In genomic region chr2:219642465-219643083, GRCh38 we compare ENCODE assay signal across 8 cellular contexts. TPM values are rescaled to one million over a fixed set of nuclear protein-coding genes. Genes with fewer than 3 reads are reported as not detected.
DNase-seq lines count a peak whose midpoint lies in the region; TF ChIP-seq lines count a peak whose summit lies in the region.

No MANE protein-coding gene starts in this region.

- peak overlapping the region; percentile 44 for H3K4me3 Mint-ChIP-seq in HFFc6

- H3K27ac ChIP-seq in osteoblast (ENCODE audit: low read depth, low read length) (no peak overlapping the region), tibial artery (no peak overlapping the region)

- no peaks in the 10 kb centered on the region for H3K9me3 Mint-ChIP-seq in HFFc6

- H3K4me1 ChIP-seq in osteoblast (ENCODE audit: insufficient read depth, low read length) (peaks cover 23% of the 10 kb centered on the region), tibial artery (peaks cover 0 to 23% (median 15%) of the 10 kb centered on the region in 4 donors)

- TF ChIP-seq CTCF in GM12864 (IDR thresholded peaks at IDR 0.05; ENCODE audit: low read depth, low read length, missing control alignments) (peak; percentile 100), HFFc6 (IDR thresholded peaks at IDR 0.05) (peak; percentile 98), osteoblast (IDR thresholded peaks at IDR 0.05; ENCODE audit: extremely low read depth, low read depth, low read length) (peak; percentile 99), tibial artery (IDR thresholded peaks at IDR 0.05) (peak; percentile 99 to 100)

- intact Hi-C loops in tibial artery (cut with DNase I; ENCODE audit: low total_unique reads): loop anchor here (5.0 kb wide), 2 partner anchors 45 to 100 kb away; partner anchors contain the start of genes CHPF and TMEM198

- H3K27ac Mint-ChIP-seq in HFFc6: peak overlapping the region; percentile 75

- peak; percentile 89 for DNase-seq in GM12864 (ENCODE audit: low read depth)
- DNase-seq in HFFc6: peak; percentile 93
- DNase-seq in MV-4-11 (lab: John Stamatoyannopoulos, UW): peak; percentile 98
- peak; percentile 84 for DNase-seq in SHP77 treated with DMSO at 0.1 percent for 48 hours (lab: John Stamatoyannopoulos, UW)
- DNase-seq in activated effector memory CD4-positive, alpha-beta T cell treated with Interleukin-2 at 50 U/mL for 16 hours: peak; percentile 70
- DNase-seq in foreskin melanocyte: peak; percentile 88
- DNase-seq in osteoblast (ENCODE audit: insufficient read length, low spot score, missing footprints): peak; percentile 99
- peak; percentile 98 for DNase-seq in tibial artery

- H3K36me3 Mint-ChIP-seq in HFFc6 (ENCODE audit: low read depth): no peaks in the 10 kb centered on the region; the same call in 1 of the 2 replicates

- peak overlapping the region; percentile 28 for H3K4me2 ChIP-seq in osteoblast (ENCODE audit: insufficient read depth, low read length)

- H3K36me3 ChIP-seq in osteoblast (ENCODE audit: insufficient read depth, low read length) (no peaks in the 10 kb centered on the region), tibial artery (no peaks in the 10 kb centered on the region)

- no peaks in the 10 kb centered on the region for H3K79me2 ChIP-seq in osteoblast (ENCODE audit: insufficient read depth, low read length)

- H4K20me1 ChIP-seq in osteoblast (ENCODE audit: insufficient read depth, low read length): no peaks in the 10 kb centered on the region

- H3K4me1 Mint-ChIP-seq in HFFc6 (ENCODE audit: low read depth): peaks cover 51% of the 10 kb centered on the region

- H3K9me3 ChIP-seq in osteoblast (ENCODE audit: low read depth, low read length) (no peaks in the 10 kb centered on the region), tibial artery (no peaks in the 10 kb centered on the region)

- H3K27me3 ChIP-seq in osteoblast (ENCODE audit: insufficient read depth, low read length): no peaks in the 10 kb centered on the region
- no peaks in the 10 kb centered on the region for H3K27me3 ChIP-seq in tibial artery

- peak overlapping the region; percentile 72 for H2AFZ ChIP-seq in osteoblast (ENCODE audit: low read length)

- H3K4me3 ChIP-seq in GM12864 (ENCODE audit: low read depth, low read length) (peak overlapping the region; percentile 22), osteoblast (ENCODE audit: insufficient read depth, low read length) (no peak overlapping the region), tibial artery (no peak overlapping the region)

- peaks cover 6% of the 10 kb centered on the region for H3K27me3 Mint-ChIP-seq in HFFc6 (ENCODE audit: insufficient read depth)

RNA-seq across cellular contexts. Expression of gene SLC4A3, which starts 15.1 kb away (rescaled TPM):
- total RNA-seq in HFFc6 (2021; fragmentation: NEBNext Ultra II Directional; extraction: Animal tissue kit (Norgen Biotek cat#: 25700)): 10 to 100 TPM in 1 of 6 experiments, 1 to 10 TPM in 5; 3.7 to 13.5 (median 4.3) TPM
- 2.5 and 3.8 TPM in 2 replicates for total RNA-seq in osteoblast

RNA-seq across cellular contexts. Expression of gene STK11IP, which starts 44.9 kb away (rescaled TPM):
- total RNA-seq in HFFc6 (2021; fragmentation: NEBNext Ultra II Directional; extraction: Animal tissue kit (Norgen Biotek cat#: 25700)): 10 to 100 TPM; 17.4 to 21.5 (median 18.9) TPM
- 19.4 and 22.1 TPM in 2 replicates for total RNA-seq in osteoblast
